Comparison of ENCODE assay signal across 21 cellular contexts in genomic region chr6:81491486-81492101, GRCh38.
"Had no signal": no experiment of that assay in that cellular context is flagged by ENCODE, and none has a peak within 500 bp of the region (broad histone marks: within the 10 kb centered on the region; RNA-seq: fewer than 3 reads in every experiment).

No MANE protein-coding gene starts in this region.

- H3K27me3 ChIP-seq: heart left ventricle, left lung, right atrium auricular region, spleen, transverse colon had no signal

- H3K27ac ChIP-seq: coronary artery, heart left ventricle, left lung, lower lobe of right lung, right atrium auricular region, spleen, thoracic aorta, transverse colon had no signal

- H3K4me1 ChIP-seq: heart left ventricle, left lung, lower lobe of right lung, right atrium auricular region, spleen had no signal

- H3K4me3 ChIP-seq: coronary artery, heart left ventricle, left lung, lower lobe of right lung, right atrium auricular region, spleen, thoracic aorta, transverse colon had no signal

- H3K9me3 ChIP-seq: heart left ventricle, left lung, lower lobe of right lung, right atrium auricular region, spleen, thoracic aorta, transverse colon had no signal

- H3K36me3 ChIP-seq: heart left ventricle, left lung, lower lobe of right lung, right atrium auricular region, spleen, thoracic aorta, transverse colon had no signal

- FAIRE-seq: endothelial cell of umbilical vein, frontal cortex had no signal

- DNase-seq: effector CD4-positive, alpha-beta T cell; endodermal cell; erythroblast; heart left ventricle; hypothalamus; kidney glomerular epithelial cell; left lung; lower lobe of right lung; natural killer cell; spleen; stimulated activated CD4-positive, alpha-beta T cell treated with anti-CD3 and anti-CD28 coated beads, Interleukin-15, amount 100 ng/mL, for 24 hours; stimulated activated CD4-positive, alpha-beta T cell treated with anti-CD3 and anti-CD28 coated beads, Interleukin-1b, Interleukin-23, amount 100 ng/mL, for 48 hours; stimulated activated CD4-positive, alpha-beta T cell treated with anti-CD3 and anti-CD28 coated beads, Interleukin-4, amount 100 ng/mL, for 24 hours; stimulated activated naive CD8-positive, alpha-beta T cell treated with anti-CD3 and anti-CD28 coated beads, Interleukin-15, amount 100 ng/mL, for 72 hours; transverse colon had no signal

- ATAC-seq: heart left ventricle; left lung; lower lobe of right lung; natural killer cell; stimulated activated memory B cell treated with anti-CD40 and anti-IgM and Interleukin-4, amounts not matched to agents 10 μg/mL and 1 μg/mL and 100 μg/mL, for 72 hours; stimulated activated naive CD8-positive, alpha-beta T cell treated with anti-CD3 and anti-CD28 coated beads, Interleukin-15, amount 100 ng/mL, for 72 hours had no signal
